Comparison of ENCODE assay signal across 9 cellular contexts in genomic region chr4:53905935-53906377, GRCh38.
DNase-seq lines count a peak whose midpoint lies in the region; ATAC-seq and TF ChIP-seq lines count a peak whose summit lies in the region.
"Had no signal": no experiment of that assay in that cellular context is flagged by ENCODE, and none has a peak within 500 bp of the region (broad histone marks: within the 10 kb centered on the region; RNA-seq: fewer than 3 reads in every experiment).

No MANE protein-coding gene starts in this region.

- peak overlapping the region; percentile 50 for H3K27ac ChIP-seq in BLaER1
- peak overlapping the region in 1 of 2 donors; percentile 60 for H3K27ac ChIP-seq in breast epithelium
- peak overlapping the region; percentile 25 to 43 for H3K27ac ChIP-seq in thoracic aorta
- H3K27ac ChIP-seq: KMS-11 had no signal

- H3K4me1 ChIP-seq in BLaER1 (peaks cover 11% of the 10 kb centered on the region), breast epithelium (peaks cover 0 to 5% of the 10 kb centered on the region in 2 donors), thoracic aorta (ENCODE audit: control insufficient read depth in 1 of 2, low read depth in 2 of 2) (peaks cover 0 to 43% of the 10 kb centered on the region in 2 donors)

- TF ChIP-seq CTCF in breast epithelium (IDR thresholded peaks at IDR 0.05) (no peak), thoracic aorta (IDR thresholded peaks at IDR 0.05) (no peak)

- H3K9me3 ChIP-seq in BLaER1 (no peaks in the 10 kb centered on the region), breast epithelium (no peaks in the 10 kb centered on the region), thoracic aorta (no peaks in the 10 kb centered on the region)

- intact Hi-C loops in breast epithelium (cut with DNase I; ENCODE audit: low total_unique reads), result no loop called here

- no peak for TF ChIP-seq POLR2A in breast epithelium (IDR thresholded peaks at IDR 0.05)

- H3K9ac ChIP-seq in BLaER1, result peak overlapping the region; percentile 56; the same call in 1 of the 2 replicates
- H3K9ac ChIP-seq: KMS-11 had no signal

- peak; percentile 73 for ATAC-seq in GM19463 (IDR thresholded peaks at IDR 0.05; ENCODE audit: unreplicated experiment)
- peak; percentile 80 for ATAC-seq in left lobe of liver
- no peak for ATAC-seq in thoracic aorta (ENCODE audit: insufficient number of reproducible peaks, low FRiP score, low read depth)
- ATAC-seq in GM18520 (IDR thresholded peaks at IDR 0.05; ENCODE audit: unreplicated experiment), result no peak

- H4K20me1 ChIP-seq in BLaER1, result no peaks in the 10 kb centered on the region

- peak; percentile 91 to 93 for DNase-seq in NCI-H526 (lab: John Stamatoyannopoulos, UW)
- no peak for DNase-seq in breast epithelium (ENCODE audit: low spot score in 2 of 2)
- DNase-seq in left lobe of liver (ENCODE audit: low spot score), result peak; percentile 72
- DNase-seq in thoracic aorta (ENCODE audit: low spot score), result no peak
- DNase-seq in stimulated activated naive CD4-positive, alpha-beta T cell (lab: John Stamatoyannopoulos, UW), result no peak

- H3K4me2 ChIP-seq in BLaER1, result peak overlapping the region; percentile 84
- H3K4me2 ChIP-seq: KMS-11 had no signal

- H3K27me3 ChIP-seq in BLaER1 (no peaks in the 10 kb centered on the region), breast epithelium (no peaks in the 10 kb centered on the region), thoracic aorta (replicated peaks; ENCODE audit: insufficient read depth) (no peaks in the 10 kb centered on the region)

- H3K36me3 ChIP-seq in BLaER1 (no peaks in the 10 kb centered on the region), breast epithelium (no peaks in the 10 kb centered on the region), thoracic aorta (no peaks in the 10 kb centered on the region)

- H3K4me3 ChIP-seq in BLaER1 (peak overlapping the region; percentile 55), breast epithelium (peak overlapping the region; percentile 31 to 59 (median 42)), thoracic aorta (peak overlapping the region; percentile 61)

Comparison
In these comparisons a context has a peak if more than half of its experiments do, and no peak if none do; other contexts are left out.
1. ATAC-seq: peak in GM19463 (single experiment) and left lobe of liver (single experiment); none in thoracic aorta (single experiment) and GM18520 (single experiment).
2. DNase-seq: peak in NCI-H526 (2 of 2) and left lobe of liver (single experiment); none in breast epithelium (0 of 2), thoracic aorta (single experiment) and stimulated activated naive CD4-positive, alpha-beta T cell (0 of 6).
3. Peak in every context shown above with its lines, with median percentiles within 50 percentile points of each other: H3K4me3 ChIP-seq.